Comparison of ENCODE assay signal across 1 cellular context in the genomic region with DNA sequence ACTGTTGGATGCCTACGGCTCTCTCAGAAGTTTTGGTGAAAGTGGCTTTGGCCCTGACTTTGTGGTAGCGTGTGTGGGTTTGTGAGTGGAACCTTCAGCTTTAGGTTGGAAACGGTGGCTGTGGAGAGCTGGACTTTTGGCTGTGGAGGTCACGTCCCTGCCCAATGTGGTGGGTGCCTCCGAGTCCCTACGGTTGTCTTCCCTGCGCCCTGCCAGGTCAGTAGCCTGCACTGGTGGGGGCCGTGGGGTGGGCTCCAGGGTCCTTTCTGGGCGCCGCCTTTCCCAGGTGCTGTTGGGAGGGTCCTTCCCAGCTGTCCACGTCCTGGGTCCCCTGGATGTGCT.
TF ChIP-seq lines count a peak whose summit lies in the region.

No MANE protein-coding gene starts in this region.

TF ChIP-seq in K562, 482 proteins besides CTCF, POLR2A, EP300 and RAD21:
- TF ChIP-seq ZNF583 (CRISPR knock-in tag; IDR thresholded peaks at IDR 0.05) (no peak), ARID1B (IDR thresholded peaks at IDR 0.05) (no peak), POLR3G (IDR thresholded peaks at IDR 0.05; ENCODE audit: extremely low read depth, insufficient read length, insufficient replicate concordance) (no peak), ZNF518B (CRISPR knock-in tag; IDR thresholded peaks at IDR 0.05) (no peak), MEF2A (IDR thresholded peaks at IDR 0.05; ENCODE audit: control insufficient read depth, low read depth, low read length) (no peak), MAFF (IDR thresholded peaks at IDR 0.05; ENCODE audit: low read length) (no peak), RFX7 (CRISPR knock-in tag; IDR thresholded peaks at IDR 0.05) (no peak), ADNP (tag; IDR thresholded peaks at IDR 0.05) (no peak), ZNF140 (CRISPR knock-in tag; IDR thresholded peaks at IDR 0.05) (no peak), ZNF79 (CRISPR knock-in tag; IDR thresholded peaks at IDR 0.05; ENCODE audit: low read depth) (no peak), ZNF431 (CRISPR knock-in tag; IDR thresholded peaks at IDR 0.05) (no peak), PHF8 (IDR thresholded peaks at IDR 0.05; ENCODE audit: borderline replicate concordance, low read length) (no peak), USF2 (CRISPR knock-in tag; IDR thresholded peaks at IDR 0.05) (no peak), ZSCAN29 (IDR thresholded peaks at IDR 0.05) (no peak), MTA2 (IDR thresholded peaks at IDR 0.05; ENCODE audit: low read depth) (no peak), CCNT2 (IDR thresholded peaks at IDR 0.05; ENCODE audit: borderline replicate concordance, extremely low read depth, insufficient read length, low read depth, low read length) (no peak), SIN3A (IDR thresholded peaks at IDR 0.05; ENCODE audit: borderline replicate concordance in 2 of 2, control insufficient read depth in 1 of 2, low read depth in 2 of 2, low read length in 2 of 2) (no peak)
